17 cellular contexts compared by ENCODE assay signal in the genomic region with DNA sequence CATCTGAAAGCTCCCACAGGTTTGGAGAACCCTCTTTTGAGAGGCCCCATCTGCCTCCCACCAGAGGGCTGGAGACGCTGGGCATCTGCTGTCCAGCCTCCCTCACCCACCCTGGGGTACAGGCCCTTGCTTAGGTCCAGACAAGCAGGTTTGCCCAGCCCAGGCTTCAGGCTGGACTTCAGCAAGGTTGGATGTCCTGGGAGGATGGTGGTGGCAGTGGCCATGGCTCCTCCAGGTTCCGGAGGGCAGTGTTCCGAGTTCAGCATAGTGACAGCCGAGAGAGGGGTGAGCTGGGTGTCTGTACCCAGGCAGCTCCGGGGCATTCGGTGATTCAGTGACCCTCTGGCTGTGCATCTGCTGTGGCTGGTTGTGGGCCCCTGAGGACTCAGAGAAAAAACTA. TPM values are rescaled to one million over a fixed set of nuclear protein-coding genes. Genes with fewer than 3 reads are reported as not detected.
DNase-seq lines count a peak whose midpoint lies in the region; ATAC-seq and TF ChIP-seq lines count a peak whose summit lies in the region.
"Had no signal": no experiment of that assay in that cellular context is flagged by ENCODE, and none has a peak within 500 bp of the region (broad histone marks: within the 10 kb centered on the region; RNA-seq: fewer than 3 reads in every experiment).

No MANE protein-coding gene starts in this region.

- TF ChIP-seq CTCF in right atrium auricular region (IDR thresholded peaks at IDR 0.05) (no peak), heart left ventricle (IDR thresholded peaks at IDR 0.05) (no peak), glutamatergic neuron (IDR thresholded peaks at IDR 0.05; ENCODE audit: partially characterized antibody, unreplicated experiment) (no peak), spleen (IDR thresholded peaks at IDR 0.05 in 8 of 11, conservative IDR thresholded peaks at IDR 0.05 in 3 of 11) (no peak), WERI-Rb-1 (IDR thresholded peaks at IDR 0.05; ENCODE audit: low read depth, low read length) (no peak)

- intact Hi-C loops in heart left ventricle (cut with DNase I), result no loop called here
- intact Hi-C loops in spleen (cut with DNase I; ENCODE audit: low total_unique reads), result no loop called here

- H3K4me3 Mint-ChIP-seq in glutamatergic neuron (ENCODE audit: unreplicated experiment), result no peak overlapping the region
- H3K4me3 Mint-ChIP-seq: CD4-positive, CD25-positive, alpha-beta regulatory T cell had no signal

- H3K36me3 Mint-ChIP-seq in glutamatergic neuron (ENCODE audit: unreplicated experiment), result peaks cover 4% of the 10 kb centered on the region
- H3K36me3 Mint-ChIP-seq: CD4-positive, CD25-positive, alpha-beta regulatory T cell had no signal

- no peak for ATAC-seq in heart left ventricle
- ATAC-seq in HG03280 (IDR thresholded peaks at IDR 0.05; ENCODE audit: unreplicated experiment), result no peak

- H3K4me1 Mint-ChIP-seq in glutamatergic neuron (ENCODE audit: low read depth, unreplicated experiment), result peaks cover 14% of the 10 kb centered on the region
- H3K4me1 Mint-ChIP-seq: CD4-positive, CD25-positive, alpha-beta regulatory T cell had no signal

- H3K27ac ChIP-seq in right atrium auricular region, result no peak overlapping the region
- no peak overlapping the region for H3K27ac ChIP-seq in heart left ventricle
- H3K27ac ChIP-seq in spleen, result no peak overlapping the region
- H3K27ac ChIP-seq in WERI-Rb-1, result no peak overlapping the region
- H3K27ac ChIP-seq: KMS-11, PC-9 had no signal

- peaks cover 11% of the 10 kb centered on the region for H3K9me3 Mint-ChIP-seq in glutamatergic neuron (ENCODE audit: unreplicated experiment)

- H3K36me3 ChIP-seq in right atrium auricular region (no peaks in the 10 kb centered on the region), heart left ventricle (no peaks in the 10 kb centered on the region), spleen (no peaks in the 10 kb centered on the region), WERI-Rb-1 (no peaks in the 10 kb centered on the region)

- peak overlapping the region; percentile 95 for H3K27ac Mint-ChIP-seq in glutamatergic neuron (ENCODE audit: unreplicated experiment)

- H3K4me3 ChIP-seq in right atrium auricular region (no peak overlapping the region), heart left ventricle (no peak overlapping the region), spleen (no peak overlapping the region), WERI-Rb-1 (ENCODE audit: low read depth, low read length) (no peak overlapping the region)
- H3K4me3 ChIP-seq: PC-9 had no signal

- WGBS in heart left ventricle, 4 donors, result 89 to 100% (median 96%) methylated on average over 6 of the region's 6 CpGs
- WGBS in spleen, 5 donors, result 93 to 97% (median 95%) methylated on average over 5 to 6 of the region's 6 CpGs

- peaks cover 0 to 12% of the 10 kb centered on the region in 2 donors for H3K4me1 ChIP-seq in right atrium auricular region
- peaks cover 0 to 6% (median 0%) of the 10 kb centered on the region in 12 donors for H3K4me1 ChIP-seq in heart left ventricle
- H3K4me1 ChIP-seq in spleen, result peaks cover 0 to 9% (median 0%) of the 10 kb centered on the region in 6 donors
- H3K4me1 ChIP-seq: Caco-2 had no signal

- peaks cover 4% of the 10 kb centered on the region for H3K27me3 Mint-ChIP-seq in glutamatergic neuron (ENCODE audit: unreplicated experiment)

- TF ChIP-seq POLR2A in heart left ventricle (IDR thresholded peaks at IDR 0.05) (no peak), spleen (IDR thresholded peaks at IDR 0.05) (no peak)

- DNase-seq in right atrium auricular region (ENCODE audit: low spot score) (peak; percentile 38), heart left ventricle (no peak), glutamatergic neuron (no peak), spleen (peak; percentile 61), WERI-Rb-1 (no peak), NAMALWA (ENCODE audit: low spot score) (no peak)
- DNase-seq: Caco-2; CD4-positive, CD25-positive, alpha-beta regulatory T cell; DMS153; GOT3; NCI-H1048; NCI-H1436 treated with DMSO at 0.1 percent for 48 hours; NCI-H2081 treated with DMSO at 0.1 percent for 48 hours; NCI-H510A had no signal

- H3K9me3 ChIP-seq in right atrium auricular region (no peaks in the 10 kb centered on the region), heart left ventricle (peaks cover 0 to 9% (median 0%) of the 10 kb centered on the region in 12 donors), spleen (peaks cover 0 to 6% (median 1%) of the 10 kb centered on the region in 8 donors), WERI-Rb-1 (ENCODE audit: severe bottlenecking) (no peaks in the 10 kb centered on the region)
- H3K9me3 ChIP-seq: Caco-2 had no signal

- H3K27me3 ChIP-seq in right atrium auricular region, result no peaks in the 10 kb centered on the region
- H3K27me3 ChIP-seq in heart left ventricle, result peaks cover 0 to 5% (median 0%) of the 10 kb centered on the region in 9 donors
- peaks cover 0 to 44% (median 0%) of the 10 kb centered on the region in 7 donors for H3K27me3 ChIP-seq in spleen (replicated peaks in 1 of 7)
- peaks cover 90% of the 10 kb centered on the region for H3K27me3 ChIP-seq in WERI-Rb-1 (ENCODE audit: insufficient read depth, low read depth, severe bottlenecking)

RNA-seq across cellular contexts. Expression of a gene that starts 58.2 kb away (rescaled TPM):
- 10 to 100 TPM in 1 of 2 donors, 1 to 10 TPM in 1; 8.1 to 20.1 TPM for total RNA-seq in right atrium auricular region
- total RNA-seq in heart left ventricle, result 10 to 100 TPM; 16.7 to 37.6 (median 27.7) TPM
- 10 to 100 TPM; 13.9 to 15.2 TPM for polyA plus RNA-seq in heart left ventricle
- 90.6 TPM for total RNA-seq in glutamatergic neuron (ENCODE audit: unreplicated experiment)
- 100 to 1,000 TPM in 2 of 7 donors, 10 to 100 TPM in 5; 58.0 to 122 (median 79.4) TPM for total RNA-seq in spleen
- polyA plus RNA-seq in spleen, result 10 to 100 TPM in 1 of 3 donors, 1 to 10 TPM in 2; 3.2 to 10.1 (median 3.8) TPM

Comparison
In these comparisons a context has a peak if more than half of its experiments do, and no peak if none do; other contexts are left out.
1. DNase-seq: peak in right atrium auricular region (single experiment) and spleen (single experiment); none in heart left ventricle (0 of 5), glutamatergic neuron (single experiment), WERI-Rb-1 (single experiment) and NAMALWA (single experiment).